ENCODE assay signal across 8 cellular contexts in the genomic region with DNA sequence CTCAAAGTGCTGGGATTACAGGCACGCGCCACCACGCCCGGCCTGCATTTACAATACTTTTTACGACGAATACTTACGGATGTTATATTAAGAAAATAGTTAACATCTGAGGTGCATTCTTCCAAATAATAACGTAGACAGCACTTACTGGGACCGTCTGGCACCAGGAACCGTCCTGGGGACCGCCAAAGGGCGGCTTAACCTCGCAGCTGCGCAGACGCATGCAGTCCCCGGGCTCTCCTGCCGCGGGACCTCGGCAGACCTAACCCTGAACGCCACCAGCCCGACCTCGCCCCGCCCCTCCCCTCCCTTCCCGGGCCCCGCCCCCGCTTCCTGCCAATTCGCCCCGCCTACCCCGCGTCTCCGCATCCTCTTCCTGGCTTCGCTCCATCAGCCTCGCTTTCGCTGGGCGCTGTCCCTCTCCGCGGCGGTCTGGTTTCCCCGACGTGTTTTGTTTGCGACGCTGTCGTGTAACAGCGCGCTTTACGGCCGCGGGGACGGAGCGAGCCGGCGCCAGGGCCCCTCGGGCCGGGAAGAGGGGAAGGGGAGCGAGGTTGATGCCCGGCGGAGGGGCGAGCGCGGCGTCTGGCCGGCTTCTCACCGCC. TPM values are rescaled to one million over a fixed set of nuclear protein-coding genes. Genes with fewer than 3 reads are reported as not detected.
DNase-seq lines count a peak whose midpoint lies in the region; TF ChIP-seq lines count a peak whose summit lies in the region.

A gene (plus strand): TSS at position 479 of the 605 bp plus-strand sequence. CDS start 79 bp downstream, at position 558.

- H3K9me3 Mint-ChIP-seq in activated naive CD4-positive, alpha-beta T cell treated with anti-CD3 and anti-CD28 coated beads for 36 hours: no peaks in the 10 kb centered on the region

- TF ChIP-seq CTCF in HFF-Myc (IDR thresholded peaks at IDR 0.05; ENCODE audit: low read depth, low read length, missing control alignments) (no peak), suprapubic skin (IDR thresholded peaks at IDR 0.05) (no peak)

- TF ChIP-seq EP300 in suprapubic skin (IDR thresholded peaks at IDR 0.05): no peak

- peaks cover 39% of the 10 kb centered on the region for H3K4me1 Mint-ChIP-seq in activated naive CD4-positive, alpha-beta T cell treated with anti-CD3 and anti-CD28 coated beads for 36 hours (ENCODE audit: low read depth)

- H3K27ac ChIP-seq in suprapubic skin: peak within 1 kb of the TSS; percentile 91

- WGBS in suprapubic skin: under 1% methylated on average over 21 of the region's 63 CpGs

- intact Hi-C loops in activated naive CD4-positive, alpha-beta T cell treated with anti-CD3 and anti-CD28 coated beads for 36 hours (cut with micrococcal nuclease): loop anchor here (1.0 to 5.0 kb wide), 9 partner anchors 20 to 1006 kb away; a partner anchor contains a TSS

- H3K4me1 ChIP-seq in suprapubic skin: peaks cover 44% of the 10 kb centered on the region

- H3K36me3 ChIP-seq in suprapubic skin: no peaks in the 10 kb centered on the region

- H3K27me3 ChIP-seq in suprapubic skin: no peaks in the 10 kb centered on the region

- peaks cover 10% of the 10 kb centered on the region for H3K36me3 Mint-ChIP-seq in activated naive CD4-positive, alpha-beta T cell treated with anti-CD3 and anti-CD28 coated beads for 36 hours (ENCODE audit: low read depth)

- no peaks in the 10 kb centered on the region for H3K27me3 Mint-ChIP-seq in activated naive CD4-positive, alpha-beta T cell treated with anti-CD3 and anti-CD28 coated beads for 36 hours (ENCODE audit: low read depth)

- DNase-seq in GM03348 (ENCODE audit: low spot score) (peak; percentile 99), HFF-Myc (ENCODE audit: extremely low read depth, low read depth) (peak; percentile 96), NAMALWA (ENCODE audit: low spot score) (peak; percentile 97), SK-N-DZ (ENCODE audit: low spot score) (peak; percentile 98), germinal center (ENCODE audit: low spot score) (peak; percentile 95), nucleus accumbens (lab: John Stamatoyannopoulos, UW) (peak; percentile 33 to 98 (median 94)), suprapubic skin (ENCODE audit: low spot score in 2 of 2) (peak; percentile 98 to 99)
- peak; percentile 99 for DNase-seq in activated naive CD4-positive, alpha-beta T cell treated with anti-CD3 and anti-CD28 coated beads for 36 hours

- TF ChIP-seq POLR2A in suprapubic skin (IDR thresholded peaks at IDR 0.05): peak in 1 of 2 donors; percentile 77

- CTCF ChIA-PET in activated naive CD4-positive, alpha-beta T cell treated with anti-CD3 and anti-CD28 coated beads for 36 hours (lab: Charles Lee): interaction anchor here (0.5 to 3.9 kb wide), 3 partner anchors 48 to 88 kb away, joined by 3 to 18 read pairs (median 4); no protein-coding TSS in a partner anchor

- no peaks in the 10 kb centered on the region for H3K9me3 ChIP-seq in suprapubic skin

- H3K27ac Mint-ChIP-seq in activated naive CD4-positive, alpha-beta T cell treated with anti-CD3 and anti-CD28 coated beads for 36 hours: peak within 1 kb of the TSS; percentile 93

- H3K4me3 Mint-ChIP-seq in activated naive CD4-positive, alpha-beta T cell treated with anti-CD3 and anti-CD28 coated beads for 36 hours: peak within 1 kb of the TSS; percentile 98

- H3K4me3 ChIP-seq in HFF-Myc (replicated peaks; ENCODE audit: low read depth, low read length): peak within 1 kb of the TSS; percentile 99
- peak within 1 kb of the TSS; percentile 79 for H3K4me3 ChIP-seq in suprapubic skin

RNA-seq across cellular contexts. Expression of the gene that starts here (rescaled TPM):
- 48.7 and 52.4 TPM in 2 replicates for polyA plus RNA-seq in SK-N-DZ (2014; cell fraction: cytosol; rRNA removed)
- polyA plus RNA-seq in SK-N-DZ (2014; cell fraction: nucleus; rRNA removed): 85.5 and 88.8 TPM in 2 replicates
- total RNA-seq in activated naive CD4-positive, alpha-beta T cell treated with anti-CD3 and anti-CD28 coated beads for 36 hours: 10 to 100 TPM; 38.3 to 40.3 TPM
- total RNA-seq in suprapubic skin: 10 to 100 TPM; 24.9 to 32.7 (median 28.6) TPM

Comparison
In these comparisons a context has a peak if more than half of its experiments do, and no peak if none do; other contexts are left out.
1. Peak in every context shown above with its lines: DNase-seq, H3K4me3 ChIP-seq and H3K27ac ChIP-seq.